ENCODE assay signal across 30 cellular contexts in the genomic region with DNA sequence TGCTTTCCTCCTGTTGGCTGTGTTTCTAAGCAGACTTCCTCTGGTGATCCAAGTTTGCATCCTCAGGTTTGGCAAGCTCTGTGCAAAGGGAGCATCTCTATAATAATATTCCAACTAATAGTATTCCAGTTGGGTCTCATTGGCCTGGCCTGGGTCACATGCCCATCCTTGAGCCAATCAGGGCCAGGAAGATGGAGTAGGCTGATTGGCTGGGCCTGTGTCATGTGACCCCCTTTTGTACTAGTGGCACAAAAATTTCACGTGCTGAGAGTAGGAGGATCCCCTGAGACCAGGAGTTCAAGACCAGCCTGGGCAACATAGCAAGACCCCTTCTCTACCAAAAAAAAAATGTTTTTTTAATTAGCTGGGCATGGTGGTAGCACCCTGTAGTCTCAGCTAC.
"Had no signal": no experiment of that assay in that cellular context is flagged by ENCODE, and none has a peak within 500 bp of the region (broad histone marks: within the 10 kb centered on the region; RNA-seq: fewer than 3 reads in every experiment).

No MANE protein-coding gene starts in this region.

- H3K27ac Mint-ChIP-seq: dendritic cell treated with granulocyte-macrophage colony-stimulating factor and Interleukin-4, amounts not matched to agents 40 ng/mL and 50 ng/mL, for 4 days; mesothelial cell of epicardium; natural killer cell treated with Interleukin-12 subunit alpha and Interleukin-12 subunit beta and Interleukin-15 and Interleukin-18, amount 100 ng/mL, for 72 hours; stimulated activated memory B cell treated with anti-CD40 and anti-IgM and Interleukin-4, amounts not matched to agents 10 μg/mL and 1 μg/mL and 100 μg/mL, for 72 hours; stimulated activated naive CD8-positive, alpha-beta T cell treated with anti-CD3 and anti-CD28 coated beads, Interleukin-15, Interleukin-2, amounts not matched to agents 100 ng/mL and 50 ng/mL, for 24 hours had no signal

- H3K4me1 ChIP-seq: colonic mucosa, esophagus muscularis mucosa, foreskin keratinocyte, gastroesophageal sphincter, heart right ventricle, left lung, parathyroid adenoma, prostate gland, spleen, transverse colon, upper lobe of right lung, uterus had no signal

- H3K36me3 ChIP-seq: colonic mucosa, esophagus muscularis mucosa, gastroesophageal sphincter, heart right ventricle, left lung, neutrophil, prostate gland, spleen, transverse colon, upper lobe of right lung, uterus had no signal

- H3K27me3 ChIP-seq: colonic mucosa, esophagus muscularis mucosa, gastroesophageal sphincter, left lung, neutrophil, spleen, transverse colon, upper lobe of right lung, uterus had no signal

- H3K9ac ChIP-seq: parathyroid adenoma had no signal

- H3K4me3 Mint-ChIP-seq: dendritic cell treated with granulocyte-macrophage colony-stimulating factor and Interleukin-4, amounts not matched to agents 40 ng/mL and 50 ng/mL, for 4 days; mesothelial cell of epicardium; naive B cell; natural killer cell treated with Interleukin-12 subunit alpha and Interleukin-12 subunit beta and Interleukin-15 and Interleukin-18, amount 100 ng/mL, for 72 hours; neural crest cell; stimulated activated memory B cell treated with anti-CD40 and anti-IgM and Interleukin-4, amounts not matched to agents 10 μg/mL and 1 μg/mL and 100 μg/mL, for 72 hours; stimulated activated naive CD8-positive, alpha-beta T cell treated with anti-CD3 and anti-CD28 coated beads, Interleukin-15, Interleukin-2, amounts not matched to agents 100 ng/mL and 50 ng/mL, for 24 hours had no signal

- H3K4me3 ChIP-seq: colonic mucosa, esophagus muscularis mucosa, gastroesophageal sphincter, heart right ventricle, left lung, mucosa of descending colon, prostate gland, skin epidermis, spleen, transverse colon, upper lobe of right lung, uterus had no signal

- H3K36me3 Mint-ChIP-seq: mesothelial cell of epicardium had no signal

- H3K9me3 ChIP-seq: colonic mucosa, esophagus muscularis mucosa, gastroesophageal sphincter, left lung, mucosa of descending colon, neutrophil, prostate gland, transverse colon, upper lobe of right lung, uterus had no signal

- DNase-seq: colonic mucosa; effector CD8-positive, alpha-beta T cell; foreskin keratinocyte; heart right ventricle; hippocampal formation; left cardiac atrium; left lung; mesenchymal stem cell; mucosa of descending colon; naive B cell; right cardiac atrium; spleen; stimulated activated CD4-positive, alpha-beta T cell treated with anti-CD3 and anti-CD28 coated beads, Interleukin-4, amount 100 ng/mL, for 4 hours; transverse colon; upper lobe of right lung; uterus had no signal

- ATAC-seq: foreskin keratinocyte; gastroesophageal sphincter; heart right ventricle; left cardiac atrium; left lung; mucosa of descending colon; natural killer cell treated with Interleukin-12 subunit alpha and Interleukin-12 subunit beta and Interleukin-15 and Interleukin-18, amount 100 ng/mL, for 72 hours; right cardiac atrium; stimulated activated memory B cell treated with anti-CD40 and anti-IgM and Interleukin-4, amounts not matched to agents 10 μg/mL and 1 μg/mL and 100 μg/mL, for 72 hours; upper lobe of right lung had no signal

- FAIRE-seq: endothelial cell of umbilical vein, islet of Langerhans had no signal

- H3K27me3 Mint-ChIP-seq: dendritic cell treated with granulocyte-macrophage colony-stimulating factor and Interleukin-4, amounts not matched to agents 40 ng/mL and 50 ng/mL, for 4 days had no signal

- H3K4me1 Mint-ChIP-seq: mesothelial cell of epicardium; naive B cell; neural crest cell; stimulated activated memory B cell treated with anti-CD40 and anti-IgM and Interleukin-4, amounts not matched to agents 10 μg/mL and 1 μg/mL and 100 μg/mL, for 72 hours had no signal

- H2AFZ ChIP-seq: parathyroid adenoma had no signal

- H3K79me2 ChIP-seq: parathyroid adenoma had no signal

- H3K27ac ChIP-seq: colonic mucosa, esophagus muscularis mucosa, foreskin keratinocyte, gastroesophageal sphincter, heart right ventricle, left lung, neutrophil, parathyroid adenoma, prostate gland, skin epidermis, spleen, transverse colon, upper lobe of right lung, uterus had no signal
